In genomic region chr9:135478858-135479468, GRCh38 we compare ENCODE assay signal across 8 cellular contexts. TPM values are rescaled to one million over a fixed set of nuclear protein-coding genes. Genes with fewer than 3 reads are reported as not detected.
DNase-seq lines count a peak whose midpoint lies in the region; ATAC-seq, FAIRE-seq and TF ChIP-seq lines count a peak whose summit lies in the region.

No MANE protein-coding gene starts in this region.

- no peak overlapping the region for H3K27ac Mint-ChIP-seq in astrocyte (ENCODE audit: unreplicated experiment)

- no peaks in the 10 kb centered on the region for H3K4me1 ChIP-seq in astrocyte (ENCODE audit: insufficient read depth, low read length)

- no peak overlapping the region for H3K9ac ChIP-seq in astrocyte (ENCODE audit: low read length)

- H3K79me2 ChIP-seq in astrocyte (ENCODE audit: insufficient read depth, low read length): no peaks in the 10 kb centered on the region

- no peaks in the 10 kb centered on the region for H3K36me3 ChIP-seq in astrocyte (ENCODE audit: insufficient read depth, low read length)

- no peak for TF ChIP-seq CTCF in astrocyte (IDR thresholded peaks at IDR 0.05; ENCODE audit: insufficient read depth, low read depth, low read length)

- H3K9me3 ChIP-seq in astrocyte (ENCODE audit: insufficient read depth, low read depth, low read length): no peaks in the 10 kb centered on the region

- H4K20me1 ChIP-seq in astrocyte (ENCODE audit: insufficient read depth, low read length): peaks cover 13% of the 10 kb centered on the region

- H3K4me3 ChIP-seq in astrocyte (ENCODE audit: insufficient read depth, low read depth, low read length): no peak overlapping the region

- H3K36me3 Mint-ChIP-seq in astrocyte (ENCODE audit: low read depth, unreplicated experiment): peaks cover 2% of the 10 kb centered on the region

- no peaks in the 10 kb centered on the region for H3K9me3 Mint-ChIP-seq in astrocyte (ENCODE audit: unreplicated experiment)

- ATAC-seq in GM21447 (IDR thresholded peaks at IDR 0.05; ENCODE audit: unreplicated experiment): no peak

- H3K27me3 Mint-ChIP-seq in astrocyte (ENCODE audit: low read depth, unreplicated experiment): no peaks in the 10 kb centered on the region

- H3K4me3 Mint-ChIP-seq in astrocyte (ENCODE audit: unreplicated experiment): peak overlapping the region; percentile 84

- H3K4me1 Mint-ChIP-seq in astrocyte (ENCODE audit: low read depth, unreplicated experiment): no peaks in the 10 kb centered on the region

- DNase-seq in EH (ENCODE audit: low read depth): peak; percentile 40
- DNase-seq in LoVo (ENCODE audit: low spot score): peak; percentile 54
- no peak for DNase-seq in astrocyte (ENCODE audit: low read depth)
- DNase-seq in hippocampal formation (lab: John Stamatoyannopoulos, UW): peak; percentile 28 to 39
- peak; percentile 66 for DNase-seq in retina
- DNase-seq in KG1 (lab: John Stamatoyannopoulos, UW): no peak
- no peak for DNase-seq in DMS153 (lab: John Stamatoyannopoulos, UW)

- H2AFZ ChIP-seq in astrocyte (ENCODE audit: low read depth, low read length): peak overlapping the region; percentile 41

- H3K27me3 ChIP-seq in astrocyte (ENCODE audit: insufficient read depth, low read length): no peaks in the 10 kb centered on the region

- H3K4me2 ChIP-seq in astrocyte (ENCODE audit: low read length): peak overlapping the region; percentile 75

- no peak for FAIRE-seq in astrocyte (lab: Jason Lieb, UNC)

- no peak overlapping the region for H3K27ac ChIP-seq in astrocyte (ENCODE audit: low read depth, low read length)

RNA-seq across cellular contexts. Expression of gene PPP1R26, which starts 0.6 kb away (rescaled TPM):
- total RNA-seq in astrocyte: 10.6 and 11.3 TPM in 2 replicates

RNA-seq across cellular contexts. Expression of gene MRPS2, which starts 21.5 kb away (rescaled TPM):
- total RNA-seq in astrocyte: 35.8 and 38.6 TPM in 2 replicates

RNA-seq across cellular contexts. Expression of gene LCN1, which starts 42.3 kb away (rescaled TPM):
- not detected in 2 replicates for total RNA-seq in astrocyte

Comparison
In these comparisons a context has a peak if more than half of its experiments do, and no peak if none do; other contexts are left out.
1. DNase-seq: peak in EH (single experiment), LoVo (single experiment), hippocampal formation (2 of 2) and retina (single experiment); none in astrocyte (single experiment), KG1 (single experiment) and DMS153 (single experiment).